Comparison of ENCODE assay signal across 29 cellular contexts in genomic region chr10:70068925-70069324, GRCh38.
"Had no signal": no experiment of that assay in that cellular context is flagged by ENCODE, and none has a peak within 500 bp of the region (broad histone marks: within the 10 kb centered on the region; RNA-seq: fewer than 3 reads in every experiment).

No MANE protein-coding gene starts in this region.

- DNase-seq: natural killer cell; occipital lobe; ovary; posterior cingulate gyrus; psoas muscle; right cardiac atrium; right lobe of liver; sigmoid colon; small intestine; stimulated activated CD4-positive, alpha-beta T cell treated with anti-CD3 and anti-CD28 coated beads, Interleukin-15, amount 100 ng/mL, for 24 hours; stimulated activated CD4-positive, alpha-beta T cell treated with anti-CD3 and anti-CD28 coated beads, Interleukin-2, amount 100 ng/mL, for 24 hours; stimulated activated CD4-positive, alpha-beta T cell treated with anti-CD3 and anti-CD28 coated beads, Interleukin-2, amount 100 ng/mL, for 48 hours; stimulated activated CD4-positive, alpha-beta T cell treated with anti-CD3 and anti-CD28 coated beads, Interleukin-4, amount 100 ng/mL, for 24 hours; stimulated activated naive B cell treated with anti-CD40 and anti-IgM and Interleukin-4, amounts not matched to agents 10 μg/mL and 1 μg/mL and 100 μg/mL, for 72 hours; stimulated activated naive CD4-positive, alpha-beta T cell treated with Interleukin-2 at 50 U/mL for 16 hours; substantia nigra; testis; tibial artery; transverse colon; upper lobe of right lung; uterus had no signal

- H3K9me3 Mint-ChIP-seq: natural killer cell; nephron; stimulated activated effector memory CD8-positive, alpha-beta T cell treated with anti-CD3 and anti-CD28 coated beads, Interleukin-12 subunit alpha, Interleukin-12 subunit beta, amount 100 ng/mL, for 72 hours; stimulated activated naive B cell treated with anti-CD40 and anti-IgM and Interleukin-4, amounts not matched to agents 10 μg/mL and 1 μg/mL and 100 μg/mL, for 72 hours; stimulated activated naive CD8-positive, alpha-beta T cell treated with anti-CD3 and anti-CD28 coated beads, Interleukin-15, Interleukin-2, amounts not matched to agents 100 ng/mL and 50 ng/mL, for 24 hours had no signal

- H3K27ac ChIP-seq: neural progenitor cell, ovary, parathyroid adenoma, psoas muscle, right lobe of liver, sigmoid colon, suprapubic skin, testis, tibial artery, transverse colon, upper lobe of right lung, uterus had no signal

- H3K36me3 Mint-ChIP-seq: natural killer cell; stimulated activated effector memory CD8-positive, alpha-beta T cell treated with anti-CD3 and anti-CD28 coated beads, Interleukin-12 subunit alpha, Interleukin-12 subunit beta, amount 100 ng/mL, for 72 hours; stimulated activated naive B cell treated with anti-CD40 and anti-IgM and Interleukin-4, amounts not matched to agents 10 μg/mL and 1 μg/mL and 100 μg/mL, for 72 hours had no signal

- H3K36me3 ChIP-seq: ovary, right lobe of liver, sigmoid colon, suprapubic skin, tibial artery, transverse colon, upper lobe of right lung, uterus had no signal

- H3K4me3 Mint-ChIP-seq: natural killer cell; nephron; neural progenitor cell; stimulated activated effector memory CD8-positive, alpha-beta T cell treated with anti-CD3 and anti-CD28 coated beads, Interleukin-12 subunit alpha, Interleukin-12 subunit beta, amount 100 ng/mL, for 72 hours; stimulated activated naive B cell treated with anti-CD40 and anti-IgM and Interleukin-4, amounts not matched to agents 10 μg/mL and 1 μg/mL and 100 μg/mL, for 72 hours; stimulated activated naive CD8-positive, alpha-beta T cell treated with anti-CD3 and anti-CD28 coated beads, Interleukin-15, Interleukin-2, amounts not matched to agents 100 ng/mL and 50 ng/mL, for 24 hours; type B pancreatic cell had no signal

- H3K27ac Mint-ChIP-seq: natural killer cell; nephron; neural progenitor cell; stimulated activated effector memory CD8-positive, alpha-beta T cell treated with anti-CD3 and anti-CD28 coated beads, Interleukin-12 subunit alpha, Interleukin-12 subunit beta, amount 100 ng/mL, for 72 hours; stimulated activated naive B cell treated with anti-CD40 and anti-IgM and Interleukin-4, amounts not matched to agents 10 μg/mL and 1 μg/mL and 100 μg/mL, for 72 hours; stimulated activated naive CD8-positive, alpha-beta T cell treated with anti-CD3 and anti-CD28 coated beads, Interleukin-15, Interleukin-2, amounts not matched to agents 100 ng/mL and 50 ng/mL, for 24 hours; type B pancreatic cell had no signal

- H3K4me3 ChIP-seq: neural progenitor cell, ovary, psoas muscle, right lobe of liver, sigmoid colon, suprapubic skin, testis, tibial artery, transverse colon, upper lobe of right lung, uterus had no signal

- ATAC-seq: natural killer cell; psoas muscle; right cardiac atrium; right lobe of liver; stimulated activated effector memory CD8-positive, alpha-beta T cell treated with anti-CD3 and anti-CD28 coated beads, Interleukin-12 subunit alpha, Interleukin-12 subunit beta, amount 100 ng/mL, for 72 hours; stimulated activated naive B cell treated with anti-CD40 and anti-IgM and Interleukin-4, amounts not matched to agents 10 μg/mL and 1 μg/mL and 100 μg/mL, for 72 hours; upper lobe of right lung had no signal

- H3K27me3 Mint-ChIP-seq: progenitor cell of endocrine pancreas, type B pancreatic cell had no signal

- H3K27me3 ChIP-seq: neural progenitor cell, ovary, right lobe of liver, sigmoid colon, suprapubic skin, testis, tibial artery, transverse colon, upper lobe of right lung, uterus had no signal

- FAIRE-seq: small intestine had no signal

- H2AFZ ChIP-seq: neural progenitor cell, parathyroid adenoma had no signal

- H3K4me2 ChIP-seq: neural progenitor cell had no signal

- H3K9ac ChIP-seq: neural progenitor cell, parathyroid adenoma had no signal

- H3K4me1 ChIP-seq: parathyroid adenoma, psoas muscle, right lobe of liver, sigmoid colon, suprapubic skin, testis, tibial artery, transverse colon, upper lobe of right lung, uterus had no signal

- H3K4me1 Mint-ChIP-seq: natural killer cell; nephron; neural progenitor cell; stimulated activated effector memory CD8-positive, alpha-beta T cell treated with anti-CD3 and anti-CD28 coated beads, Interleukin-12 subunit alpha, Interleukin-12 subunit beta, amount 100 ng/mL, for 72 hours; stimulated activated naive B cell treated with anti-CD40 and anti-IgM and Interleukin-4, amounts not matched to agents 10 μg/mL and 1 μg/mL and 100 μg/mL, for 72 hours had no signal

- H3K9me3 ChIP-seq: ovary, psoas muscle, right lobe of liver, sigmoid colon, suprapubic skin, testis, tibial artery, transverse colon, upper lobe of right lung, uterus had no signal
